ENCODE assay signal across 19 cellular contexts in genomic region chr13:33884506-33885221, GRCh38.
"Had no signal": no experiment of that assay in that cellular context is flagged by ENCODE, and none has a peak within 500 bp of the region (broad histone marks: within the 10 kb centered on the region; RNA-seq: fewer than 3 reads in every experiment).

No MANE protein-coding gene starts in this region.

- FAIRE-seq: colon had no signal

- H3K27me3 ChIP-seq: dorsolateral prefrontal cortex, right atrium auricular region, tibial artery, uterus had no signal

- H3K36me3 ChIP-seq: right atrium auricular region, tibial artery, uterus had no signal

- H3K4me3 ChIP-seq: dorsolateral prefrontal cortex, right atrium auricular region, tibial artery, uterus had no signal

- ATAC-seq: activated CD4-positive, alpha-beta T cell treated with anti-CD3 and anti-CD28 coated beads for 36 hours; activated CD8-positive, alpha-beta memory T cell treated with anti-CD3 and anti-CD28 coated beads, Interleukin-2, amount 10 ng/mL, durations not matched to agents 7 days and 5 days; naive thymus-derived CD4-positive, alpha-beta T cell; stimulated activated naive CD8-positive, alpha-beta T cell treated with anti-CD3 and anti-CD28 coated beads, Interleukin-15, Interleukin-2, amounts not matched to agents 100 U/mL and 50 U/mL, for 24 hours; WTC11 had no signal

- H3K27ac ChIP-seq: dorsolateral prefrontal cortex, epithelial cell of prostate, right atrium auricular region, tibial artery, uterus had no signal

- H3K9me3 ChIP-seq: right atrium auricular region, tibial artery, uterus had no signal

- DNase-seq: activated CD4-positive, alpha-beta memory T cell treated with anti-CD3 and anti-CD28 coated beads for 36 hours; activated CD4-positive, alpha-beta T cell treated with anti-CD3 and anti-CD28 coated beads for 36 hours; activated CD8-positive, alpha-beta memory T cell treated with anti-CD3 and anti-CD28 coated beads, Interleukin-2, amount 10 ng/mL, durations not matched to agents 7 days and 5 days; activated naive CD4-positive, alpha-beta T cell; activated naive CD8-positive, alpha-beta T cell treated with anti-CD3 and anti-CD28 coated beads for 36 hours; amniotic stem cell; dorsolateral prefrontal cortex; foreskin fibroblast; mesenchymal stem cell; naive thymus-derived CD4-positive, alpha-beta T cell; occipital lobe; stimulated activated naive CD8-positive, alpha-beta T cell treated with anti-CD3 and anti-CD28 coated beads, Interleukin-15, Interleukin-2, amounts not matched to agents 100 U/mL and 50 U/mL, for 24 hours; substantia nigra; tibial artery; uterus had no signal

- H3K4me1 ChIP-seq: tibial artery, uterus had no signal
